ENCODE assay signal across 17 cellular contexts in genomic region chr7:157111311-157111710, GRCh38. TPM values are rescaled to one million over a fixed set of nuclear protein-coding genes. Genes with fewer than 3 reads are reported as not detected.
DNase-seq lines count a peak whose midpoint lies in the region; ATAC-seq, FAIRE-seq and TF ChIP-seq lines count a peak whose summit lies in the region.
"Had no signal": no experiment of that assay in that cellular context is flagged by ENCODE, and none has a peak within 500 bp of the region (broad histone marks: within the 10 kb centered on the region; RNA-seq: fewer than 3 reads in every experiment).

No MANE protein-coding gene starts in this region.

- no peaks in the 10 kb centered on the region for H3K79me1 ChIP-seq in H1 (ENCODE audit: low read depth, low read length)

- CTCF ChIA-PET in H1 (lab: Charles Lee; ENCODE audit: partially characterized antibody), result no interaction called here
- CTCF ChIA-PET in activated CD4-positive, alpha-beta memory T cell treated with anti-CD3 and anti-CD28 coated beads, Interleukin-2, amount 10 ng/mL, durations not matched to agents 7 days and 5 days (lab: Charles Lee), result no interaction called here

- H3K27ac Mint-ChIP-seq in activated CD4-positive, alpha-beta memory T cell treated with anti-CD3 and anti-CD28 coated beads, Interleukin-2, amount 10 ng/mL, durations not matched to agents 7 days and 5 days, result no peak overlapping the region
- H3K27ac Mint-ChIP-seq in stimulated activated memory B cell treated with anti-CD40 and anti-IgM and Interleukin-4, amounts not matched to agents 10 μg/mL and 1 μg/mL and 100 μg/mL, for 72 hours, result no peak overlapping the region
- H3K27ac Mint-ChIP-seq in activated T-helper 17 cell treated with anti-CD3 and anti-CD28 coated beads, Interleukin-2, amount 50 U/mL, for 72 hours, result no peak overlapping the region
- H3K27ac Mint-ChIP-seq: B cell; CD4-positive, alpha-beta T cell had no signal

- peaks cover 4% of the 10 kb centered on the region for H3K27me3 Mint-ChIP-seq in activated CD4-positive, alpha-beta memory T cell treated with anti-CD3 and anti-CD28 coated beads, Interleukin-2, amount 10 ng/mL, durations not matched to agents 7 days and 5 days
- H3K27me3 Mint-ChIP-seq in stimulated activated memory B cell treated with anti-CD40 and anti-IgM and Interleukin-4, amounts not matched to agents 10 μg/mL and 1 μg/mL and 100 μg/mL, for 72 hours, result peaks cover 55% of the 10 kb centered on the region
- peaks cover 32% of the 10 kb centered on the region for H3K27me3 Mint-ChIP-seq in activated T-helper 17 cell treated with anti-CD3 and anti-CD28 coated beads, Interleukin-2, amount 50 U/mL, for 72 hours

- H4K5ac ChIP-seq in H1 (ENCODE audit: insufficient read length, low read depth, low read length), result no peak overlapping the region

- no peak overlapping the region for H4K91ac ChIP-seq in H1 (replicated peaks; ENCODE audit: insufficient read length, low read length)

- FAIRE-seq in H1 (lab: Jason Lieb, UNC), result no peak
- FAIRE-seq: GM12878, GM19239 had no signal

- H3K79me2 ChIP-seq in H1 (ENCODE audit: control insufficient read depth in 1 of 2, insufficient read depth in 2 of 2, low read length in 2 of 2), result no peaks in the 10 kb centered on the region

- no peak overlapping the region for H3K9ac ChIP-seq in BLaER1
- no peak overlapping the region for H3K9ac ChIP-seq in H1 (replicated peaks in 1 of 4; ENCODE audit: extremely low read depth in 1 of 4, low read depth in 3 of 4, low read length in 3 of 4)

- peak overlapping the region; percentile 32; the same call in 1 of the 2 replicates for H3K4me3 ChIP-seq in BLaER1
- no peak overlapping the region for H3K4me3 ChIP-seq in Jurkat, Clone E6-1 (ENCODE audit: low read length)
- no peak overlapping the region for H3K4me3 ChIP-seq in H1 (ENCODE audit: extremely low read depth in 1 of 4, insufficient read depth in 2 of 4, low read depth in 3 of 4, low read length in 4 of 4)
- H3K4me3 ChIP-seq in sigmoid colon, result no peak overlapping the region
- H3K4me3 ChIP-seq: GM12878, HAP-1, K562 had no signal

- H2AK5ac ChIP-seq in H1 (ENCODE audit: low read depth, low read length), result no peak overlapping the region

- 86% methylated on average over 9 of the region's 9 CpGs; no CpG with 5 or more reads in 1 of the 2 experiments for WGBS in H1 (ENCODE audit: extremely low coverage in 1 of 2, insufficient coverage in 1 of 2, insufficient read length in 1 of 2, insufficient replicate concordance in 2 of 2, low coverage in 1 of 2, low lambda C conversion rate in 2 of 2, missing lambda C conversion rate in 1 of 2), 2 experiments
- 75 to 88% methylated on average over 9 of the region's 9 CpGs for WGBS in sigmoid colon, 2 donors

- no peaks in the 10 kb centered on the region for H3K36me3 Mint-ChIP-seq in activated CD4-positive, alpha-beta memory T cell treated with anti-CD3 and anti-CD28 coated beads, Interleukin-2, amount 10 ng/mL, durations not matched to agents 7 days and 5 days (ENCODE audit: low read depth)
- H3K36me3 Mint-ChIP-seq in stimulated activated memory B cell treated with anti-CD40 and anti-IgM and Interleukin-4, amounts not matched to agents 10 μg/mL and 1 μg/mL and 100 μg/mL, for 72 hours, result peaks cover 5% of the 10 kb centered on the region
- no peaks in the 10 kb centered on the region for H3K36me3 Mint-ChIP-seq in activated T-helper 17 cell treated with anti-CD3 and anti-CD28 coated beads, Interleukin-2, amount 50 U/mL, for 72 hours (ENCODE audit: low read depth)

- TF ChIP-seq EP300 in H1 (IDR thresholded peaks at IDR 0.05; ENCODE audit: borderline replicate concordance in 1 of 2, low read depth in 2 of 2, low read length in 2 of 2) (no peak), sigmoid colon (IDR thresholded peaks at IDR 0.05) (no peak)

- no peak overlapping the region for H3K14ac ChIP-seq in H1 (ENCODE audit: insufficient read length)

- peak overlapping the region; percentile 51; the same call in 1 of the 2 replicates for H4K8ac ChIP-seq in H1 (ENCODE audit: extremely low read depth, insufficient read depth, low read length)

- no peak overlapping the region for H3K4me3 Mint-ChIP-seq in activated CD4-positive, alpha-beta memory T cell treated with anti-CD3 and anti-CD28 coated beads, Interleukin-2, amount 10 ng/mL, durations not matched to agents 7 days and 5 days
- no peak overlapping the region for H3K4me3 Mint-ChIP-seq in stimulated activated memory B cell treated with anti-CD40 and anti-IgM and Interleukin-4, amounts not matched to agents 10 μg/mL and 1 μg/mL and 100 μg/mL, for 72 hours
- no peak overlapping the region for H3K4me3 Mint-ChIP-seq in activated T-helper 17 cell treated with anti-CD3 and anti-CD28 coated beads, Interleukin-2, amount 50 U/mL, for 72 hours
- H3K4me3 Mint-ChIP-seq: B cell; CD4-positive, alpha-beta T cell had no signal

- H2BK5ac ChIP-seq in H1 (ENCODE audit: low read depth, low read length), result no peak overlapping the region

- no peak for ATAC-seq in stimulated activated memory B cell treated with anti-CD40 and anti-IgM and Interleukin-4, amounts not matched to agents 10 μg/mL and 1 μg/mL and 100 μg/mL, for 72 hours
- no peak for ATAC-seq in activated T-helper 17 cell treated with anti-CD3 and anti-CD28 coated beads, Interleukin-2, amount 50 U/mL, for 72 hours (replicated peaks)
- ATAC-seq: GM12878, K562 had no signal

- no peak overlapping the region for H3K23ac ChIP-seq in H1 (ENCODE audit: insufficient read length)

- peak; percentile 9 for DNase-seq in Jurkat, Clone E6-1 (ENCODE audit: low read depth, low spot score)
- DNase-seq in H1 (ENCODE audit: low read depth in 1 of 2, low spot score in 2 of 2), result no peak
- peak; percentile 38 for DNase-seq in sigmoid colon
- no peak for DNase-seq in activated CD4-positive, alpha-beta memory T cell treated with anti-CD3 and anti-CD28 coated beads, Interleukin-2, amount 10 ng/mL, durations not matched to agents 7 days and 5 days
- DNase-seq: CD4-positive, alpha-beta T cell; DMS53; DND-41; EL had no signal

- intact Hi-C loops in sigmoid colon (cut with DNase I), result no loop called here

- H2BK15ac ChIP-seq in H1 (ENCODE audit: low read length), result no peak overlapping the region

- TF ChIP-seq CTCF in H1 (IDR thresholded peaks at IDR 0.05; ENCODE audit: control extremely low read depth in 1 of 3, insufficient read depth in 1 of 3, low read depth in 1 of 3, low read length in 3 of 3), result no peak
- no peak for TF ChIP-seq CTCF in sigmoid colon (IDR thresholded peaks at IDR 0.05)

- no peak overlapping the region for H3K18ac ChIP-seq in H1 (ENCODE audit: extremely low read depth, low read length)

- H2BK120ac ChIP-seq in H1 (replicated peaks; ENCODE audit: low read depth, low read length), result no peak overlapping the region

- peaks cover 8% of the 10 kb centered on the region for H3K4me1 ChIP-seq in BLaER1
- no peaks in the 10 kb centered on the region for H3K4me1 ChIP-seq in H1 (replicated peaks in 1 of 4; ENCODE audit: control insufficient read depth in 3 of 4, insufficient read depth in 4 of 4, low read length in 3 of 4)
- no peaks in the 10 kb centered on the region for H3K4me1 ChIP-seq in sigmoid colon
- H3K4me1 ChIP-seq: HAP-1 had no signal

- H3K27me3 ChIP-seq in BLaER1, result no peaks in the 10 kb centered on the region
- H3K27me3 ChIP-seq in H1 (replicated peaks in 1 of 4; ENCODE audit: control insufficient read depth in 3 of 4, extremely low read depth in 1 of 4, insufficient read depth in 3 of 4, low read length in 3 of 4), result no peaks in the 10 kb centered on the region
- H3K27me3 ChIP-seq in sigmoid colon, result peaks cover 0 to 10% (median 4%) of the 10 kb centered on the region in 3 donors

- POLR2A ChIA-PET in H1 (lab: Charles Lee; ENCODE audit: partially characterized antibody), result no interaction called here
- POLR2A ChIA-PET in activated CD4-positive, alpha-beta memory T cell treated with anti-CD3 and anti-CD28 coated beads, Interleukin-2, amount 10 ng/mL, durations not matched to agents 7 days and 5 days (lab: Charles Lee), result no interaction called here

- H2BK20ac ChIP-seq in H1 (ENCODE audit: low read length), result no peak overlapping the region

- no peak overlapping the region for H2AFZ ChIP-seq in H1 (ENCODE audit: low read length)

- peaks cover 71% of the 10 kb centered on the region for H3K9me3 ChIP-seq in BLaER1
- peaks cover 19 to 25% of the 10 kb centered on the region in 2 experiments; a peak in 3 of 4 replicates for H3K9me3 ChIP-seq in H1 (ENCODE audit: insufficient read depth in 2 of 2, low read depth in 1 of 2, low read length in 1 of 2)
- H3K9me3 ChIP-seq in sigmoid colon, result peaks cover 0 to 2% (median 0%) of the 10 kb centered on the region in 4 donors

- no peaks in the 10 kb centered on the region for H3K23me2 ChIP-seq in H1 (ENCODE audit: low read depth, low read length)

- H3K36me3 ChIP-seq in BLaER1, result no peaks in the 10 kb centered on the region
- no peaks in the 10 kb centered on the region; a peak in 1 of 8 replicates for H3K36me3 ChIP-seq in H1 (ENCODE audit: control insufficient read depth in 2 of 4, insufficient read depth in 4 of 4, low read length in 3 of 4)
- no peaks in the 10 kb centered on the region for H3K36me3 ChIP-seq in sigmoid colon
- H3K36me3 ChIP-seq: HAP-1 had no signal

- H3K4me2 ChIP-seq in BLaER1 (peak overlapping the region; percentile 36), H1 (ENCODE audit: insufficient read depth in 1 of 2, low read depth in 2 of 2, low read length in 2 of 2) (no peak overlapping the region)

- TF ChIP-seq RAD21 in H1 (IDR thresholded peaks at IDR 0.05 in 1 of 2, conservative IDR thresholded peaks at IDR 0.05 in 1 of 2; ENCODE audit: low read depth in 2 of 2, low read length in 2 of 2), result no peak

- no peaks in the 10 kb centered on the region for H3K4me1 Mint-ChIP-seq in activated CD4-positive, alpha-beta memory T cell treated with anti-CD3 and anti-CD28 coated beads, Interleukin-2, amount 10 ng/mL, durations not matched to agents 7 days and 5 days
- H3K4me1 Mint-ChIP-seq in stimulated activated memory B cell treated with anti-CD40 and anti-IgM and Interleukin-4, amounts not matched to agents 10 μg/mL and 1 μg/mL and 100 μg/mL, for 72 hours, result no peaks in the 10 kb centered on the region
- peaks cover 4% of the 10 kb centered on the region for H3K4me1 Mint-ChIP-seq in activated T-helper 17 cell treated with anti-CD3 and anti-CD28 coated beads, Interleukin-2, amount 50 U/mL, for 72 hours
- H3K4me1 Mint-ChIP-seq: B cell had no signal

- no peak overlapping the region for H3K4ac ChIP-seq in H1 (replicated peaks; ENCODE audit: insufficient read length, low read depth, low read length)

- peaks cover 4% of the 10 kb centered on the region for H3K9me3 Mint-ChIP-seq in activated CD4-positive, alpha-beta memory T cell treated with anti-CD3 and anti-CD28 coated beads, Interleukin-2, amount 10 ng/mL, durations not matched to agents 7 days and 5 days
- peaks cover 9% of the 10 kb centered on the region for H3K9me3 Mint-ChIP-seq in stimulated activated memory B cell treated with anti-CD40 and anti-IgM and Interleukin-4, amounts not matched to agents 10 μg/mL and 1 μg/mL and 100 μg/mL, for 72 hours
- H3K9me3 Mint-ChIP-seq in activated T-helper 17 cell treated with anti-CD3 and anti-CD28 coated beads, Interleukin-2, amount 50 U/mL, for 72 hours, result peaks cover 8% of the 10 kb centered on the region
- H3K9me3 Mint-ChIP-seq: CD4-positive, alpha-beta T cell had no signal

- H2BK12ac ChIP-seq in H1 (ENCODE audit: low read depth, low read length), result no peak overlapping the region

- H3K27ac ChIP-seq in BLaER1 (no peak overlapping the region), H1 (ENCODE audit: low read depth, low read length) (no peak overlapping the region), sigmoid colon (no peak overlapping the region)
- H3K27ac ChIP-seq: C4-2B had no signal

- TF ChIP-seq POLR2A in H1 (IDR thresholded peaks at IDR 0.05; ENCODE audit: control extremely low read depth in 1 of 2, low read depth in 2 of 2, low read length in 2 of 2) (no peak), sigmoid colon (IDR thresholded peaks at IDR 0.05) (no peak)

- H3K56ac ChIP-seq in H1 (replicated peaks; ENCODE audit: insufficient read length, low read depth, low read length), result no peak overlapping the region

- no peaks in the 10 kb centered on the region for H4K20me1 ChIP-seq in BLaER1
- no peaks in the 10 kb centered on the region for H4K20me1 ChIP-seq in H1 (replicated peaks in 1 of 2; ENCODE audit: control insufficient read depth in 1 of 2, insufficient read depth in 2 of 2, low read length in 2 of 2)

RNA-seq across cellular contexts. Expression of gene UBE3C, which starts 27.4 kb away (rescaled TPM):
- 32.2 TPM for polyA plus RNA-seq in Jurkat, Clone E6-1 (2012; ENCODE audit: insufficient read depth, insufficient read length)
- total RNA-seq in H1 (2021; fragmentation: NEBNext Ultra II Directional; extraction: Animal tissue kit (Norgen Biotek cat#: 25700)), result 49.6 and 54.1 TPM in 2 replicates
- polyA plus RNA-seq in H1 (2011; rRNA removed), result 26.5 and 32.0 TPM in 2 replicates
- polyA plus RNA-seq in H1 (2011; cell fraction: cytosol; rRNA removed), result 33.5 TPM
- 24.1 TPM for polyA plus RNA-seq in H1 (2011; cell fraction: nucleus; rRNA removed)
- polyA plus RNA-seq in H1 (2012, experiment 1 of 2), result 27.1 to 31.9 TPM (median 29.9 TPM) in 4 replicates
- 6.2 TPM for polyA plus RNA-seq in H1 (2012, experiment 2 of 2)
- polyA plus RNA-seq in H1 (2013, experiment 1 of 2), result 28.9 TPM
- 28.0 TPM for polyA plus RNA-seq in H1 (2013, experiment 2 of 2)
- polyA minus RNA-seq in H1 (2011; rRNA and poly(A)+ RNA removed), result 62.7 and 66.1 TPM in 2 replicates
- 38.2 TPM for polyA minus RNA-seq in H1 (2011; cell fraction: cytosol; rRNA and poly(A)+ RNA removed)
- polyA minus RNA-seq in H1 (2011; cell fraction: nucleus; rRNA and poly(A)+ RNA removed), result 61.8 TPM
- 10 to 100 TPM; 55.7 to 84.2 (median 70.5) TPM for total RNA-seq in sigmoid colon
- polyA plus RNA-seq in sigmoid colon, result 10 to 100 TPM; 21.0 to 32.6 (median 31.1) TPM
- 10 to 100 TPM; 55.0 to 55.7 TPM for total RNA-seq in activated CD4-positive, alpha-beta memory T cell treated with anti-CD3 and anti-CD28 coated beads, Interleukin-2, amount 10 ng/mL, durations not matched to agents 7 days and 5 days
- 10 to 100 TPM; 58.8 to 75.9 TPM for total RNA-seq in activated T-helper 17 cell treated with anti-CD3 and anti-CD28 coated beads, Interleukin-2, amount 50 U/mL, for 72 hours

Comparison
In these comparisons a context has a peak if more than half of its experiments do, and no peak if none do; other contexts are left out.
1. DNase-seq: peak in Jurkat, Clone E6-1 (single experiment) and sigmoid colon (single experiment); none in H1 (0 of 2) and activated CD4-positive, alpha-beta memory T cell treated with anti-CD3 and anti-CD28 coated beads, Interleukin-2, amount 10 ng/mL, durations not matched to agents 7 days and 5 days (single experiment).